In the genomic region with DNA sequence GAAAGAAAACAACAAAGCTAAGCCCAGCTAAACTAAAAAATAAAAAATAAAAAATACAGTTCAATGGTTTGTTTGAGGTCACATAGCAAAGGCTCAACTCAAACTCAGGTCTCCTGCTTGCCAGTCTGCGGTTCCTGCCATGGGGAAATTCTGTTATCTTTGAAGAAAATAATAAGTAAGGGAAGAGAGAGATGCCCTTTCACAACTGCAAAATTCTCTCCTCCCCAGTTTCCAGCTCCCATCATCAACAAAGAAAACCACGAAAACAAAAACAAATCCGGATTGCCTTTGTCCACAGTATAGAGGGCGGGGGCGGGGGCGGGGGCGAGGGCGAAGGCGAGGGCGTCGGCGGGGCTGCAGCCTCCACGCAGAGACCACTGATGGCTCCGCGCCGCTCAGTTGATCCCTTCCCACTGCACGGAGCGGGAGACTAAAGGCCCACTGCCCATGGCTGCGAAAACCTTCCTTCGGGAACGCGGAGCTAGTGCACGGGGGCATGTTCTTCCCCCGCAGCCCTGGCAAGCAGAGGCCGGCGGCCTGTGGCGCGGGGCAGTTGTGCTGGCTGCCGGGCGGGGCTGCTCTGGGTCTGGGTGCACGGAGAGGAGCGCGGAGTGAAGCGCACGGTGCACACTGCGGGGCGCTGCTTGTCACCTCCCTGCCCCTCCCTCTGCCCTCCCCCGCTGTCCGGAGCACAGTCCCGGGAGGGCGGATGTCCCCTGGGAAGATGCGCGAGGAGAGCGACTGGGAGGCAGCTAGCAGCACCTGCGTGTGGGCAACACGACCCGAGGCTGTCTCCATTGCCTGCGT, we compare ENCODE assay signal across 8 cellular contexts. TPM values are rescaled to one million over a fixed set of nuclear protein-coding genes. Genes with fewer than 3 reads are reported as not detected.
DNase-seq lines count a peak whose midpoint lies in the region; ATAC-seq and TF ChIP-seq lines count a peak whose summit lies in the region.

No MANE protein-coding gene starts in this region.

- no peak for TF ChIP-seq EP300 in upper lobe of left lung (IDR thresholded peaks at IDR 0.05)

- H3K27me3 ChIP-seq in upper lobe of left lung, result no peaks in the 10 kb centered on the region

- peak; percentile 63 for ATAC-seq in HG02610 (IDR thresholded peaks at IDR 0.05; ENCODE audit: unreplicated experiment)
- peak; percentile 72 for ATAC-seq in activated T-helper 17 cell treated with anti-CD3 and anti-CD28 coated beads, Interleukin-2, amount 50 U/mL, for 72 hours (replicated peaks)
- ATAC-seq in natural killer cell treated with Interleukin-12 subunit alpha and Interleukin-12 subunit beta and Interleukin-15 and Interleukin-18, amount 100 ng/mL, for 72 hours, result peak; percentile 67 to 86
- ATAC-seq in upper lobe of left lung (ENCODE audit: low FRiP score in 2 of 2), result peak; percentile 82 to 84

- H3K36me3 Mint-ChIP-seq in activated T-helper 17 cell treated with anti-CD3 and anti-CD28 coated beads, Interleukin-2, amount 50 U/mL, for 72 hours (ENCODE audit: low read depth), result no peaks in the 10 kb centered on the region
- H3K36me3 Mint-ChIP-seq in natural killer cell treated with Interleukin-12 subunit alpha and Interleukin-12 subunit beta and Interleukin-15 and Interleukin-18, amount 100 ng/mL, for 72 hours, result no peaks in the 10 kb centered on the region

- WGBS in upper lobe of left lung, 2 donors, result 3% methylated on average over 14 to 46 of the region's 48 CpGs

- H3K4me3 Mint-ChIP-seq in activated T-helper 17 cell treated with anti-CD3 and anti-CD28 coated beads, Interleukin-2, amount 50 U/mL, for 72 hours, result peak overlapping the region; percentile 50
- H3K4me3 Mint-ChIP-seq in natural killer cell treated with Interleukin-12 subunit alpha and Interleukin-12 subunit beta and Interleukin-15 and Interleukin-18, amount 100 ng/mL, for 72 hours, result peak overlapping the region; percentile 43

- H3K36me3 ChIP-seq in upper lobe of left lung, result no peaks in the 10 kb centered on the region

- no peaks in the 10 kb centered on the region for H3K9me3 Mint-ChIP-seq in activated T-helper 17 cell treated with anti-CD3 and anti-CD28 coated beads, Interleukin-2, amount 50 U/mL, for 72 hours
- H3K9me3 Mint-ChIP-seq in natural killer cell treated with Interleukin-12 subunit alpha and Interleukin-12 subunit beta and Interleukin-15 and Interleukin-18, amount 100 ng/mL, for 72 hours, result no peaks in the 10 kb centered on the region

- TF ChIP-seq CTCF in foreskin fibroblast (IDR thresholded peaks at IDR 0.05; ENCODE audit: low read depth, low read length) (no peak), upper lobe of left lung (IDR thresholded peaks at IDR 0.05) (no peak)

- no peak for TF ChIP-seq POLR2A in upper lobe of left lung (IDR thresholded peaks at IDR 0.05)

- peaks cover 9% of the 10 kb centered on the region for H3K27me3 Mint-ChIP-seq in activated T-helper 17 cell treated with anti-CD3 and anti-CD28 coated beads, Interleukin-2, amount 50 U/mL, for 72 hours
- peaks cover 4 to 21% of the 10 kb centered on the region in 2 donors for H3K27me3 Mint-ChIP-seq in natural killer cell treated with Interleukin-12 subunit alpha and Interleukin-12 subunit beta and Interleukin-15 and Interleukin-18, amount 100 ng/mL, for 72 hours

- no peaks in the 10 kb centered on the region for H3K4me1 Mint-ChIP-seq in activated T-helper 17 cell treated with anti-CD3 and anti-CD28 coated beads, Interleukin-2, amount 50 U/mL, for 72 hours
- no peaks in the 10 kb centered on the region for H3K4me1 Mint-ChIP-seq in natural killer cell treated with Interleukin-12 subunit alpha and Interleukin-12 subunit beta and Interleukin-15 and Interleukin-18, amount 100 ng/mL, for 72 hours (ENCODE audit: low read depth in 2 of 2)

- H3K9me3 ChIP-seq in upper lobe of left lung, result no peaks in the 10 kb centered on the region

- DNase-seq in GM03348 (ENCODE audit: low spot score), result peak; percentile 85
- peak; percentile 58 for DNase-seq in NCI-H2107 treated with DMSO at 0.1 percent for 48 hours (lab: John Stamatoyannopoulos, UW; ENCODE audit: unreplicated experiment)
- DNase-seq in foreskin fibroblast, result peak; percentile 61 to 82
- DNase-seq in natural killer cell treated with Interleukin-12 subunit alpha and Interleukin-12 subunit beta and Interleukin-15 and Interleukin-18, amount 100 ng/mL, for 72 hours (ENCODE audit: low spot score), result no peak
- DNase-seq in upper lobe of left lung, result peak; percentile 62 to 88
- no peak for DNase-seq in foreskin melanocyte

- no peak overlapping the region for H3K27ac ChIP-seq in upper lobe of left lung

- H3K4me1 ChIP-seq in upper lobe of left lung, result peaks cover 0 to 7% (median 3%) of the 10 kb centered on the region in 4 donors

- no peak overlapping the region for H3K27ac Mint-ChIP-seq in activated T-helper 17 cell treated with anti-CD3 and anti-CD28 coated beads, Interleukin-2, amount 50 U/mL, for 72 hours
- no peak overlapping the region for H3K27ac Mint-ChIP-seq in natural killer cell treated with Interleukin-12 subunit alpha and Interleukin-12 subunit beta and Interleukin-15 and Interleukin-18, amount 100 ng/mL, for 72 hours

- H3K4me3 ChIP-seq in foreskin fibroblast (ENCODE audit: low read depth in 1 of 2, low read length in 2 of 2), result peak overlapping the region; percentile 51 to 56
- peak overlapping the region; percentile 37 to 62 (median 48) for H3K4me3 ChIP-seq in upper lobe of left lung

RNA-seq across cellular contexts. Expression of a gene that starts 54.2 kb away (rescaled TPM):
- 1 to 10 TPM in 1 of 2 donors, under 1 TPM in 1; 0.58 to 1.1 TPM for total RNA-seq in activated T-helper 17 cell treated with anti-CD3 and anti-CD28 coated beads, Interleukin-2, amount 50 U/mL, for 72 hours
- total RNA-seq in natural killer cell treated with Interleukin-12 subunit alpha and Interleukin-12 subunit beta and Interleukin-15 and Interleukin-18, amount 100 ng/mL, for 72 hours, result not detected
- 10 to 100 TPM; 15.5 to 63.4 (median 32.2) TPM for total RNA-seq in upper lobe of left lung

Comparison
In these comparisons a context has a peak if more than half of its experiments do, and no peak if none do; other contexts are left out.
1. DNase-seq: peak in GM03348 (single experiment), NCI-H2107 treated with DMSO at 0.1 percent for 48 hours (single experiment), foreskin fibroblast (2 of 2) and upper lobe of left lung (2 of 2); none in natural killer cell treated with Interleukin-12 subunit alpha and Interleukin-12 subunit beta and Interleukin-15 and Interleukin-18, amount 100 ng/mL, for 72 hours (single experiment) and foreskin melanocyte (single experiment).
2. RNA of a gene that starts 54.2 kb away (total RNA-seq): 15.5 to 63.4 TPM in upper lobe of left lung; 0.58 to 1.1 TPM in activated T-helper 17 cell treated with anti-CD3 and anti-CD28 coated beads, Interleukin-2, amount 50 U/mL, for 72 hours and not detected in natural killer cell treated with Interleukin-12 subunit alpha and Interleukin-12 subunit beta and Interleukin-15 and Interleukin-18, amount 100 ng/mL, for 72 hours; every median in the first group is over 4 times any median in the second.
3. Peak in every context shown above with its lines, with median percentiles within 50 percentile points of each other: ATAC-seq.